1 cellular context compared by ENCODE assay signal in the genomic region with DNA sequence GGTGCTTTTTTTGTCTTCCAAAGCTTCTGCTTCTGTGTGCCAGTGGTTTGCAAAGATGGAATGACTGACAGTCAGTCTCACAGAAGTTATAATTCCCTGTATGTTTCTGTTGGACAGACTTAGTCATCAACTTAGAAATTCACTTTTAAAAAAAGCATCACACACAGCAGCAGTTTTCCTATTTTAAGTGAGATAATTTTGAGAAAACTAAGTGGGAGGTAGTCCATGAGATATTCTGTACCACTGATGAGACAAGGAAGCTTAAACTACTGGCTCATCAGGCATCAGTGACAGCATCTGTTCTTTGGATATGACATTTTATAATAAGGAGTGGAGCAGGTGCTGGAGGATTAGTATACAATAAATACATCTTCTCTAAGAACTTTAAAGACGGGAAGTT.
TF ChIP-seq lines count a peak whose summit lies in the region.

No MANE protein-coding gene starts in this region.

TF ChIP-seq in GM12878, 131 proteins besides CTCF, POLR2A, EP300 and RAD21:
- TF ChIP-seq, protein P1, sequence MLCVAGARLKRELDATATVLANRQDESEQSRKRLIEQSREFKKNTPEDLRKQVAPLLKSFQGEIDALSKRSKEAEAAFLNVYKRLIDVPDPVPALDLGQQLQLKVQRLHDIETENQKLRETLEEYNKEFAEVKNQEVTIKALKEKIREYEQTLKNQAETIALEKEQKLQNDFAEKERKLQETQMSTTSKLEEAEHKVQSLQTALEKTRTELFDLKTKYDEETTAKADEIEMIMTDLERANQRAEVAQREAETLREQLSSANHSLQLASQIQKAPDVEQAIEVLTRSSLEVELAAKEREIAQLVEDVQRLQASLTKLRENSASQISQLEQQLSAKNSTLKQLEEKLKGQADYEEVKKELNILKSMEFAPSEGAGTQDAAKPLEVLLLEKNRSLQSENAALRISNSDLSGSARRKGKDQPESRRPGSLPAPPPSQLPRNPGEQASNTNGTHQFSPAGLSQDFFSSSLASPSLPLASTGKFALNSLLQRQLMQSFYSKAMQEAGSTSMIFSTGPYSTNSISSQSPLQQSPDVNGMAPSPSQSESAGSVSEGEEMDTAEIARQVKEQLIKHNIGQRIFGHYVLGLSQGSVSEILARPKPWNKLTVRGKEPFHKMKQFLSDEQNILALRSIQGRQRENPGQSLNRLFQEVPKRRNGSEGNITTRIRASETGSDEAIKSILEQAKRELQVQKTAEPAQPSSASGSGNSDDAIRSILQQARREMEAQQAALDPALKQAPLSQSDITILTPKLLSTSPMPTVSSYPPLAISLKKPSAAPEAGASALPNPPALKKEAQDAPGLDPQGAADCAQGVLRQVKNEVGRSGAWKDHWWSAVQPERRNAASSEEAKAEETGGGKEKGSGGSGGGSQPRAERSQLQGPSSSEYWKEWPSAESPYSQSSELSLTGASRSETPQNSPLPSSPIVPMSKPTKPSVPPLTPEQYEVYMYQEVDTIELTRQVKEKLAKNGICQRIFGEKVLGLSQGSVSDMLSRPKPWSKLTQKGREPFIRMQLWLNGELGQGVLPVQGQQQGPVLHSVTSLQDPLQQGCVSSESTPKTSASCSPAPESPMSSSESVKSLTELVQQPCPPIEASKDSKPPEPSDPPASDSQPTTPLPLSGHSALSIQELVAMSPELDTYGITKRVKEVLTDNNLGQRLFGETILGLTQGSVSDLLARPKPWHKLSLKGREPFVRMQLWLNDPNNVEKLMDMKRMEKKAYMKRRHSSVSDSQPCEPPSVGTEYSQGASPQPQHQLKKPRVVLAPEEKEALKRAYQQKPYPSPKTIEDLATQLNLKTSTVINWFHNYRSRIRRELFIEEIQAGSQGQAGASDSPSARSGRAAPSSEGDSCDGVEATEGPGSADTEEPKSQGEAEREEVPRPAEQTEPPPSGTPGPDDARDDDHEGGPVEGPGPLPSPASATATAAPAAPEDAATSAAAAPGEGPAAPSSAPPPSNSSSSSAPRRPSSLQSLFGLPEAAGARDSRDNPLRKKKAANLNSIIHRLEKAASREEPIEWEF (IDR thresholded peaks at IDR 0.05; ENCODE audit: insufficient replicate concordance, low read depth, low read length), result no peak
- no peak for TF ChIP-seq GABPA (IDR thresholded peaks at IDR 0.05; ENCODE audit: low read depth)
- TF ChIP-seq PAX8 (IDR thresholded peaks at IDR 0.05), result no peak
- TF ChIP-seq, protein P2, sequence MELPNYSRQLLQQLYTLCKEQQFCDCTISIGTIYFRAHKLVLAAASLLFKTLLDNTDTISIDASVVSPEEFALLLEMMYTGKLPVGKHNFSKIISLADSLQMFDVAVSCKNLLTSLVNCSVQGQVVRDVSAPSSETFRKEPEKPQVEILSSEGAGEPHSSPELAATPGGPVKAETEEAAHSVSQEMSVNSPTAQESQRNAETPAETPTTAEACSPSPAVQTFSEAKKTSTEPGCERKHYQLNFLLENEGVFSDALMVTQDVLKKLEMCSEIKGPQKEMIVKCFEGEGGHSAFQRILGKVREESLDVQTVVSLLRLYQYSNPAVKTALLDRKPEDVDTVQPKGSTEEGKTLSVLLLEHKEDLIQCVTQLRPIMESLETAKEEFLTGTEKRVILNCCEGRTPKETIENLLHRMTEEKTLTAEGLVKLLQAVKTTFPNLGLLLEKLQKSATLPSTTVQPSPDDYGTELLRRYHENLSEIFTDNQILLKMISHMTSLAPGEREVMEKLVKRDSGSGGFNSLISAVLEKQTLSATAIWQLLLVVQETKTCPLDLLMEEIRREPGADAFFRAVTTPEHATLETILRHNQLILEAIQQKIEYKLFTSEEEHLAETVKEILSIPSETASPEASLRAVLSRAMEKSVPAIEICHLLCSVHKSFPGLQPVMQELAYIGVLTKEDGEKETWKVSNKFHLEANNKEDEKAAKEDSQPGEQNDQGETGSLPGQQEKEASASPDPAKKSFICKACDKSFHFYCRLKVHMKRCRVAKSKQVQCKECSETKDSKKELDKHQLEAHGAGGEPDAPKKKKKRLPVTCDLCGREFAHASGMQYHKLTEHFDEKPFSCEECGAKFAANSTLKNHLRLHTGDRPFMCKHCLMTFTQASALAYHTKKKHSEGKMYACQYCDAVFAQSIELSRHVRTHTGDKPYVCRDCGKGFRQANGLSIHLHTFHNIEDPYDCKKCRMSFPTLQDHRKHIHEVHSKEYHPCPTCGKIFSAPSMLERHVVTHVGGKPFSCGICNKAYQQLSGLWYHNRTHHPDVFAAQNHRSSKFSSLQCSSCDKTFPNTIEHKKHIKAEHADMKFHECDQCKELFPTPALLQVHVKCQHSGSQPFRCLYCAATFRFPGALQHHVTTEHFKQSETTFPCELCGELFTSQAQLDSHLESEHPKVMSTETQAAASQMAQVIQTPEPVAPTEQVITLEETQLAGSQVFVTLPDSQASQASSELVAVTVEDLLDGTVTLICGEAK (IDR thresholded peaks at IDR 0.05; ENCODE audit: borderline replicate concordance), result no peak
- no peak for TF ChIP-seq ZNF384 (IDR thresholded peaks at IDR 0.05; ENCODE audit: borderline replicate concordance, low read depth, low read length)
- no peak for TF ChIP-seq ZNF207 (IDR thresholded peaks at IDR 0.05; ENCODE audit: borderline replicate concordance)
- TF ChIP-seq, protein P3, sequence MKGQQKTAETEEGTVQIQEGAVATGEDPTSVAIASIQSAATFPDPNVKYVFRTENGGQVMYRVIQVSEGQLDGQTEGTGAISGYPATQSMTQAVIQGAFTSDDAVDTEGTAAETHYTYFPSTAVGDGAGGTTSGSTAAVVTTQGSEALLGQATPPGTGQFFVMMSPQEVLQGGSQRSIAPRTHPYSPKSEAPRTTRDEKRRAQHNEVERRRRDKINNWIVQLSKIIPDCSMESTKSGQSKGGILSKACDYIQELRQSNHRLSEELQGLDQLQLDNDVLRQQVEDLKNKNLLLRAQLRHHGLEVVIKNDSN (IDR thresholded peaks at IDR 0.05; ENCODE audit: borderline replicate concordance, extremely low read length, insufficient read depth, low read depth, low read length), result no peak
- TF ChIP-seq, protein P4, sequence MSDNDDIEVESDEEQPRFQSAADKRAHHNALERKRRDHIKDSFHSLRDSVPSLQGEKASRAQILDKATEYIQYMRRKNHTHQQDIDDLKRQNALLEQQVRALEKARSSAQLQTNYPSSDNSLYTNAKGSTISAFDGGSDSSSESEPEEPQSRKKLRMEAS (IDR thresholded peaks at IDR 0.05; ENCODE audit: low read depth, low read length), result no peak
- TF ChIP-seq CREB1 (IDR thresholded peaks at IDR 0.05; ENCODE audit: low read depth), result no peak
- TF ChIP-seq, protein P5, sequence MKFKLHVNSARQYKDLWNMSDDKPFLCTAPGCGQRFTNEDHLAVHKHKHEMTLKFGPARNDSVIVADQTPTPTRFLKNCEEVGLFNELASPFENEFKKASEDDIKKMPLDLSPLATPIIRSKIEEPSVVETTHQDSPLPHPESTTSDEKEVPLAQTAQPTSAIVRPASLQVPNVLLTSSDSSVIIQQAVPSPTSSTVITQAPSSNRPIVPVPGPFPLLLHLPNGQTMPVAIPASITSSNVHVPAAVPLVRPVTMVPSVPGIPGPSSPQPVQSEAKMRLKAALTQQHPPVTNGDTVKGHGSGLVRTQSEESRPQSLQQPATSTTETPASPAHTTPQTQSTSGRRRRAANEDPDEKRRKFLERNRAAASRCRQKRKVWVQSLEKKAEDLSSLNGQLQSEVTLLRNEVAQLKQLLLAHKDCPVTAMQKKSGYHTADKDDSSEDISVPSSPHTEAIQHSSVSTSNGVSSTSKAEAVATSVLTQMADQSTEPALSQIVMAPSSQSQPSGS (IDR thresholded peaks at IDR 0.05; ENCODE audit: low read length), result no peak
